8 cellular contexts compared by ENCODE assay signal in genomic region chr7:36207451-36208291, GRCh38. TPM values are rescaled to one million over a fixed set of nuclear protein-coding genes. Genes with fewer than 3 reads are reported as not detected.
A peak's percentile ranks its signal among the peaks of the same experiment; 100 is the strongest.
DNase-seq lines count a peak whose midpoint lies in the region; ATAC-seq and TF ChIP-seq lines count a peak whose summit lies in the region.

No MANE protein-coding gene starts in this region.

- ATAC-seq in Right ventricle myocardium inferior (peak; percentile 83), GM18511 (IDR thresholded peaks at IDR 0.05; ENCODE audit: unreplicated experiment) (no peak), HG03135 (IDR thresholded peaks at IDR 0.05; ENCODE audit: unreplicated experiment) (no peak)

- H3K27ac ChIP-seq in spleen: peak overlapping the region in 6 of 8 donors; percentile 0 to 65 (median 44)

- TF ChIP-seq CTCF in spleen (IDR thresholded peaks at IDR 0.05 in 8 of 11, conservative IDR thresholded peaks at IDR 0.05 in 3 of 11): peak in 2 of 11 experiments; percentile 21 to 30

- no peak overlapping the region for H3K4me3 ChIP-seq in spleen

- intact Hi-C loops in Right ventricle myocardium inferior (cut with DNase I): loop anchor here (2.0 kb wide), 1 partner anchor 77 kb away; no protein-coding TSS in a partner anchor
- intact Hi-C loops in cardiac septum (cut with DNase I): no loop called here
- intact Hi-C loops in spleen (cut with DNase I; ENCODE audit: low total_unique reads): no loop called here

- TF ChIP-seq POLR2A in spleen (IDR thresholded peaks at IDR 0.05): no peak

- no peaks in the 10 kb centered on the region for H3K27me3 ChIP-seq in spleen (replicated peaks in 1 of 7)

- H3K4me1 ChIP-seq in spleen: peaks cover 9 to 59% (median 33%) of the 10 kb centered on the region in 6 donors

- no peaks in the 10 kb centered on the region for H3K36me3 ChIP-seq in spleen

- 34 to 48% (median 40%) methylated on average over 10 of the region's 10 CpGs for WGBS in spleen, 5 donors

- DNase-seq in Right ventricle myocardium inferior (ENCODE audit: missing footprints) (peak; percentile 77), cardiac septum (ENCODE audit: low spot score) (no peak), anterior cingulate cortex (lab: John Stamatoyannopoulos, UW) (peak in 42 of 58 donors; percentile 14 to 69 (median 36)), hypothalamus (lab: John Stamatoyannopoulos, UW) (peak in 38 of 51 donors; percentile 8 to 66 (median 40)), spleen (peak; percentile 79), HT-29 (ENCODE audit: low spot score) (no peak)

- H3K9me3 ChIP-seq in spleen: no peaks in the 10 kb centered on the region

RNA-seq across cellular contexts. Expression of gene EEPD1, which starts 54.6 kb away (rescaled TPM):
- 11.5 TPM for total RNA-seq in Right ventricle myocardium inferior
- total RNA-seq in cardiac septum: 6.6 TPM
- total RNA-seq in spleen: 10 to 100 TPM in 6 of 7 donors, 1 to 10 TPM in 1; 8.9 to 23.4 (median 15.0) TPM
- polyA plus RNA-seq in spleen: 10 to 100 TPM in 2 of 3 donors, 1 to 10 TPM in 1; 7.7 to 18.4 (median 14.2) TPM
- 44.7 and 44.9 TPM in 2 replicates for total RNA-seq in HT-29 (2014; rRNA removed; shearing (Covaris generic))

Comparison
In these comparisons a context has a peak if more than half of its experiments do, and no peak if none do; other contexts are left out.
1. DNase-seq: peak in Right ventricle myocardium inferior (single experiment), anterior cingulate cortex (42 of 58), hypothalamus (38 of 51) and spleen (single experiment); none in cardiac septum (single experiment) and HT-29 (single experiment).